Comparison of ENCODE assay signal across 17 cellular contexts in genomic region chr15:81877533-81878227, GRCh38.
DNase-seq lines count a peak whose midpoint lies in the region; ATAC-seq and TF ChIP-seq lines count a peak whose summit lies in the region.
"Had no signal": no experiment of that assay in that cellular context is flagged by ENCODE, and none has a peak within 500 bp of the region (broad histone marks: within the 10 kb centered on the region; RNA-seq: fewer than 3 reads in every experiment).

No MANE protein-coding gene starts in this region.

- no peak overlapping the region for H3K4me3 Mint-ChIP-seq in naive thymus-derived CD8-positive, alpha-beta T cell
- H3K4me3 Mint-ChIP-seq: activated CD8-positive, alpha-beta T cell treated with anti-CD3 and anti-CD28 coated beads, Interleukin-2, amount 10 ng/mL, durations not matched to agents 7 days and 5 days; memory B cell; stimulated activated naive B cell treated with anti-CD40 and anti-IgM and Interleukin-4, amounts not matched to agents 10 μg/mL and 1 μg/mL and 100 μg/mL, for 72 hours had no signal

- DNase-seq in NCI-H82 (lab: John Stamatoyannopoulos, UW), result peak; percentile 36
- DNase-seq in NCI-H82 treated with DMSO at 0.1 percent for 48 hours (lab: John Stamatoyannopoulos, UW; ENCODE audit: unreplicated experiment), result no peak
- peak; percentile 34 for DNase-seq in NCI-H748 treated with DMSO at 0.1 percent for 48 hours (lab: John Stamatoyannopoulos, UW)
- DNase-seq in inferior parietal cortex (ENCODE audit: extremely low spot score), result peak; percentile 5
- no peak for DNase-seq in thoracic aorta (ENCODE audit: low spot score)
- DNase-seq in activated CD4-positive, alpha-beta T cell treated with anti-CD3 and anti-CD28 coated beads, Interleukin-2, amount 50 U/mL, for 1 hour, result no peak
- no peak for DNase-seq in NCI-H2029 (lab: John Stamatoyannopoulos, UW)
- DNase-seq in naive thymus-derived CD8-positive, alpha-beta T cell, result no peak
- DNase-seq: activated CD8-positive, alpha-beta T cell treated with anti-CD3 and anti-CD28 coated beads, Interleukin-2, amount 10 ng/mL, durations not matched to agents 7 days and 5 days; activated effector memory CD4-positive, alpha-beta T cell treated with anti-CD3 and anti-CD28 coated beads, Interleukin-2, amount 50 U/mL, for 16 hours; amniotic stem cell; NCI-H2081 treated with DMSO at 0.1 percent for 48 hours; PC-3; stimulated activated naive B cell treated with anti-CD40 and anti-IgM and Interleukin-4, amounts not matched to agents 10 μg/mL and 1 μg/mL and 100 μg/mL, for 72 hours had no signal

- peak overlapping the region; percentile 39 for H3K4me3 ChIP-seq in thoracic aorta
- H3K4me3 ChIP-seq: A549 had no signal

- H3K36me3 Mint-ChIP-seq in naive thymus-derived CD8-positive, alpha-beta T cell, result peaks cover 0 to 3% (median 0%) of the 10 kb centered on the region in 3 donors
- H3K36me3 Mint-ChIP-seq: memory B cell; stimulated activated naive B cell treated with anti-CD40 and anti-IgM and Interleukin-4, amounts not matched to agents 10 μg/mL and 1 μg/mL and 100 μg/mL, for 72 hours had no signal

- H3K27ac Mint-ChIP-seq in naive thymus-derived CD8-positive, alpha-beta T cell, result no peak overlapping the region
- H3K27ac Mint-ChIP-seq: activated CD8-positive, alpha-beta T cell treated with anti-CD3 and anti-CD28 coated beads, Interleukin-2, amount 10 ng/mL, durations not matched to agents 7 days and 5 days; memory B cell; stimulated activated naive B cell treated with anti-CD40 and anti-IgM and Interleukin-4, amounts not matched to agents 10 μg/mL and 1 μg/mL and 100 μg/mL, for 72 hours had no signal

- no peaks in the 10 kb centered on the region for H3K27me3 ChIP-seq in thoracic aorta (replicated peaks; ENCODE audit: insufficient read depth)

- H3K9me3 Mint-ChIP-seq in naive thymus-derived CD8-positive, alpha-beta T cell, result peaks cover 0 to 9% (median 1%) of the 10 kb centered on the region in 9 donors

- peaks cover 0 to 17% of the 10 kb centered on the region in 2 donors for H3K4me1 ChIP-seq in thoracic aorta (ENCODE audit: control insufficient read depth in 1 of 2, low read depth in 2 of 2)
- H3K4me1 ChIP-seq: A549, parathyroid adenoma had no signal

- no peaks in the 10 kb centered on the region for H3K36me3 ChIP-seq in thoracic aorta

- no peak overlapping the region for H3K27ac ChIP-seq in thoracic aorta
- H3K27ac ChIP-seq: A549, parathyroid adenoma had no signal

- peaks cover 0 to 26% (median 12%) of the 10 kb centered on the region in 5 donors for H3K27me3 Mint-ChIP-seq in naive thymus-derived CD8-positive, alpha-beta T cell
- H3K27me3 Mint-ChIP-seq: stimulated activated naive B cell treated with anti-CD40 and anti-IgM and Interleukin-4, amounts not matched to agents 10 μg/mL and 1 μg/mL and 100 μg/mL, for 72 hours had no signal

- TF ChIP-seq CTCF in thoracic aorta (IDR thresholded peaks at IDR 0.05), result no peak

- ATAC-seq in thoracic aorta (ENCODE audit: insufficient number of reproducible peaks, low FRiP score, low read depth), result no peak
- ATAC-seq in naive thymus-derived CD8-positive, alpha-beta T cell, result no peak
- ATAC-seq: A549; activated CD8-positive, alpha-beta T cell treated with anti-CD3 and anti-CD28 coated beads, Interleukin-2, amount 10 ng/mL, durations not matched to agents 7 days and 5 days; PC-3; stimulated activated naive B cell treated with anti-CD40 and anti-IgM and Interleukin-4, amounts not matched to agents 10 μg/mL and 1 μg/mL and 100 μg/mL, for 72 hours had no signal

- peaks cover 0 to 2% (median 0%) of the 10 kb centered on the region in 4 donors for H3K4me1 Mint-ChIP-seq in naive thymus-derived CD8-positive, alpha-beta T cell

- POLR2A ChIA-PET in naive thymus-derived CD8-positive, alpha-beta T cell (lab: Charles Lee), result no interaction called here

- no peaks in the 10 kb centered on the region for H3K9me3 ChIP-seq in thoracic aorta
- H3K9me3 ChIP-seq: A549 had no signal

Comparison
In these comparisons a context has a peak if more than half of its experiments do, and no peak if none do; other contexts are left out.
1. DNase-seq: peak in NCI-H82 (single experiment), NCI-H748 treated with DMSO at 0.1 percent for 48 hours (single experiment) and inferior parietal cortex (single experiment); none in NCI-H82 treated with DMSO at 0.1 percent for 48 hours (single experiment), thoracic aorta (single experiment), activated CD4-positive, alpha-beta T cell treated with anti-CD3 and anti-CD28 coated beads, Interleukin-2, amount 50 U/mL, for 1 hour (single experiment), NCI-H2029 (single experiment) and naive thymus-derived CD8-positive, alpha-beta T cell (0 of 10).